ENCODE assay signal across 31 cellular contexts in the genomic region with DNA sequence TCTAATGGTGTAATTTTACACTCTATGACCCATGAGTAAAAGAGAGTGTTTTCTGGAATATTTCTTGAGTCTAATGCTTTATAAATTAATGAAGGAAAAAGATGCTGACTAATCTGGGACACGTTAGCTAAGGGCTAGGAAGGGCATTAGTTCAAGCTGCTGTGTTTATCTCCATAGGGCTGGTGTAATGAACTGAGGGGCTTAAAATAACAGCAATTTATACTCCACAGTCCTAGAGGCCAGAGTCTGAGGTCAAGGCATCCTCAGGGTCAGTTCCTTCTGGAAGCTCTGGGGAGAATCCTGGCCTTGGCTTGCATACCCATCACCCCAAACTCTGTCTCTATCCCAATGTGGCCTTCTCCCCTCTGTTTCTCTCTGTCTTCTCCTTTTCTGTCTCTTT.
"Had no signal": no experiment of that assay in that cellular context is flagged by ENCODE, and none has a peak within 500 bp of the region (broad histone marks: within the 10 kb centered on the region; RNA-seq: fewer than 3 reads in every experiment).

No MANE protein-coding gene starts in this region.

- H3K9me3 Mint-ChIP-seq: natural killer cell; neural progenitor cell; stimulated activated memory B cell treated with anti-CD40 and anti-IgM and Interleukin-4, amounts not matched to agents 10 μg/mL and 1 μg/mL and 100 μg/mL, for 72 hours; type B pancreatic cell had no signal

- H3K27ac Mint-ChIP-seq: natural killer cell; nephron; neural progenitor cell; progenitor cell of endocrine pancreas; stimulated activated memory B cell treated with anti-CD40 and anti-IgM and Interleukin-4, amounts not matched to agents 10 μg/mL and 1 μg/mL and 100 μg/mL, for 72 hours; stimulated activated naive CD8-positive, alpha-beta T cell treated with anti-CD3 and anti-CD28 coated beads, Interleukin-15, amount 100 ng/mL, for 72 hours; type B pancreatic cell had no signal

- DNase-seq: natural killer cell; occipital lobe; ovary; posterior cingulate gyrus; psoas muscle; right cardiac atrium; spleen; stimulated activated CD4-positive, alpha-beta T cell treated with anti-CD3 and anti-CD28 coated beads, Interleukin-12 subunit alpha, Interleukin-12 subunit beta, amount 100 ng/mL, for 4 hours; stimulated activated CD4-positive, alpha-beta T cell treated with anti-CD3 and anti-CD28 coated beads, Interleukin-1b, Interleukin-23, amount 100 ng/mL, for 48 hours; stimulated activated CD4-positive, alpha-beta T cell treated with anti-CD3 and anti-CD28 coated beads, Interleukin-4, amount 100 ng/mL, for 1 hour; stimulated activated CD4-positive, alpha-beta T cell treated with anti-CD3 and anti-CD28 coated beads, Interleukin-4, amount 100 ng/mL, for 4 hours; stimulated activated CD8-positive, alpha-beta memory T cell treated with anti-CD3 and anti-CD28 coated beads, Interleukin-4, amount 100 ng/mL, for 48 hours; stimulated activated naive CD4-positive, alpha-beta T cell; stimulated activated naive CD8-positive, alpha-beta T cell treated with anti-CD3 and anti-CD28 coated beads, Interleukin-15, amount 100 ng/mL, for 72 hours; stimulated activated naive CD8-positive, alpha-beta T cell treated with anti-CD3 and anti-CD28 coated beads, Interleukin-15, Interleukin-2, amounts not matched to agents 100 U/mL and 50 U/mL, for 24 hours; substantia nigra; testis; tibial artery; transverse colon; upper lobe of right lung; uterus had no signal

- H3K4me3 ChIP-seq: neural progenitor cell, ovary, psoas muscle, skin epidermis, smooth muscle cell, spleen, suprapubic skin, testis, tibial artery, transverse colon, upper lobe of right lung, uterus had no signal

- H3K36me3 ChIP-seq: neural progenitor cell, ovary, spleen, suprapubic skin, tibial artery, transverse colon, upper lobe of right lung, uterus had no signal

- H3K27me3 ChIP-seq: neural progenitor cell, ovary, suprapubic skin, testis, transverse colon, upper lobe of right lung, uterus had no signal

- H3K9ac ChIP-seq: neural progenitor cell, parathyroid adenoma had no signal

- H3K4me1 Mint-ChIP-seq: natural killer cell; nephron; neural progenitor cell; stimulated activated memory B cell treated with anti-CD40 and anti-IgM and Interleukin-4, amounts not matched to agents 10 μg/mL and 1 μg/mL and 100 μg/mL, for 72 hours; stimulated activated naive CD8-positive, alpha-beta T cell treated with anti-CD3 and anti-CD28 coated beads, Interleukin-15, amount 100 ng/mL, for 72 hours had no signal

- H3K27ac ChIP-seq: neural progenitor cell, ovary, parathyroid adenoma, psoas muscle, skin epidermis, spleen, suprapubic skin, testis, tibial artery, transverse colon, upper lobe of right lung, uterus had no signal

- H3K36me3 Mint-ChIP-seq: natural killer cell; neural progenitor cell; stimulated activated memory B cell treated with anti-CD40 and anti-IgM and Interleukin-4, amounts not matched to agents 10 μg/mL and 1 μg/mL and 100 μg/mL, for 72 hours; type B pancreatic cell had no signal

- H3K4me3 Mint-ChIP-seq: natural killer cell; nephron; neural progenitor cell; stimulated activated memory B cell treated with anti-CD40 and anti-IgM and Interleukin-4, amounts not matched to agents 10 μg/mL and 1 μg/mL and 100 μg/mL, for 72 hours; stimulated activated naive CD8-positive, alpha-beta T cell treated with anti-CD3 and anti-CD28 coated beads, Interleukin-15, amount 100 ng/mL, for 72 hours; type B pancreatic cell had no signal

- H3K9me3 ChIP-seq: ovary, psoas muscle, suprapubic skin, testis, tibial artery, transverse colon, upper lobe of right lung, uterus had no signal

- ATAC-seq: natural killer cell; psoas muscle; right cardiac atrium; sciatic nerve; stimulated activated memory B cell treated with anti-CD40 and anti-IgM and Interleukin-4, amounts not matched to agents 10 μg/mL and 1 μg/mL and 100 μg/mL, for 72 hours; stimulated activated naive CD8-positive, alpha-beta T cell treated with anti-CD3 and anti-CD28 coated beads, Interleukin-15, amount 100 ng/mL, for 72 hours; stimulated activated naive CD8-positive, alpha-beta T cell treated with anti-CD3 and anti-CD28 coated beads, Interleukin-15, Interleukin-2, amounts not matched to agents 100 U/mL and 50 U/mL, for 24 hours; upper lobe of right lung had no signal

- H3K4me1 ChIP-seq: neural progenitor cell, parathyroid adenoma, psoas muscle, spleen, suprapubic skin, testis, tibial artery, transverse colon, upper lobe of right lung, uterus had no signal
